10 cellular contexts compared by ENCODE assay signal in the genomic region with DNA sequence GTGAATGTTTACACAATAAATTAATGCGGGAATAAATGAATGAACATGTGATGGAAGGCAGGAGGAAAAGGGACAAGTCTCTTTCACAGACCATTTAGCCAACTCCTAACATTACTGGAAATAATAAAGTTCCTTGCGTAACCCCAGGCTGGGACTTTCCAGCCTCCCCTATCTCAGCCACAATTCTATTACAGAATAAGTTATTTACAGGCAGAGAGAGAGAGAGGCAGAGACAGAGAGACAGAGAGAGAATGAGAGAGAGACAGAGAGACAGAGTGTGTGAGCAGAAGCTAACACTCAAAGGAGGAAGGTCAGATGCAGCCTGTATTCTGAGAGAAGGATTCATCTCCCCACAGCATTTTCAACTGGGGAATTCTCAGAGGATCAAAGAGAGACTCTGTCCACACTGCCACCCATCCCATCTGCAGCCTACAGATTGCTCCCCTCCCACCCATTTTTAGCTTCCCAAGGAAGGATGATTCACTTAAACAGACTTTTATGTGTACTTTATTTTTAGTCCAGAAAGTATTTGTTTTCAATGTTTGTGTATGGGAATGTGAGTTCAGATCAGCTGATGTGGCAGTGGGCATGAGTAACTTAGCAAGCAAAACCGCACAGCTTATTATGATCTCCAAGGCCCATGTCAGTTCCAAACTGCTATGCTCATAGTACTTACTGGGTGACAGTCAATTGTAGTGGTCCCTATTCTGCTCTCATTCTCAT.
DNase-seq lines count a peak whose midpoint lies in the region; ATAC-seq, FAIRE-seq and TF ChIP-seq lines count a peak whose summit lies in the region.
"Had no signal": no experiment of that assay in that cellular context is flagged by ENCODE, and none has a peak within 500 bp of the region (broad histone marks: within the 10 kb centered on the region; RNA-seq: fewer than 3 reads in every experiment).

No MANE protein-coding gene starts in this region.

- H3K9me3 ChIP-seq in BLaER1 treated with 17β-estradiol and CSF1 and Interleukin-3, amounts not matched to agents 10 nM and 100 nM (replicated peaks in 1 of 11) = peaks cover 0 to 15% (median 6%) of the 10 kb centered on the region in 11 experiments; a peak in 7 of 22 replicates
- no peaks in the 10 kb centered on the region for H3K9me3 ChIP-seq in parathyroid adenoma (ENCODE audit: control insufficient read depth, low read length)

- peaks cover 0 to 23% (median 6%) of the 10 kb centered on the region in 10 experiments; a peak in 14 of 20 replicates for H3K4me1 ChIP-seq in BLaER1 treated with 17β-estradiol and CSF1 and Interleukin-3, amounts not matched to agents 10 nM and 100 nM
- H3K4me1 ChIP-seq in parathyroid adenoma = peaks cover 6% of the 10 kb centered on the region

- H3K4me3 ChIP-seq in BLaER1 treated with 17β-estradiol and CSF1 and Interleukin-3, amounts not matched to agents 10 nM and 100 nM = no peak overlapping the region
- no peak overlapping the region for H3K4me3 ChIP-seq in parathyroid adenoma (ENCODE audit: low read depth, low read length)

- DNase-seq in RCC 7860 (ENCODE audit: low spot score) (peak; percentile 78), fibroblast of gingiva (ENCODE audit: low read depth) (peak; percentile 95), substantia nigra (lab: John Stamatoyannopoulos, UW) (no peak)
- no peak for DNase-seq in activated CD8-positive, alpha-beta memory T cell treated with anti-CD3 and anti-CD28 coated beads, Interleukin-2, amount 50 U/mL, for 48 hours
- DNase-seq: stimulated activated CD4-positive, alpha-beta T cell treated with anti-CD3 and anti-CD28 coated beads, Interleukin-4, amount 100 ng/mL, for 24 hours had no signal

- no peaks in the 10 kb centered on the region for H3K79me2 ChIP-seq in parathyroid adenoma

- no peak for TF ChIP-seq CTCF in parathyroid adenoma (IDR thresholded peaks at IDR 0.05)

- H4K20me1 ChIP-seq in BLaER1 treated with 17β-estradiol and CSF1 and Interleukin-3, amounts not matched to agents 10 nM and 100 nM = no peaks in the 10 kb centered on the region

- peak; percentile 81 for FAIRE-seq in RCC 7860 (lab: Jason Lieb, UNC)

- no peaks in the 10 kb centered on the region for H3K27me3 ChIP-seq in BLaER1 treated with 17β-estradiol and CSF1 and Interleukin-3, amounts not matched to agents 10 nM and 100 nM
- no peaks in the 10 kb centered on the region for H3K27me3 ChIP-seq in parathyroid adenoma (ENCODE audit: control insufficient read depth, insufficient read depth, low read length)

- H3K4me2 ChIP-seq in BLaER1 treated with 17β-estradiol and CSF1 and Interleukin-3, amounts not matched to agents 10 nM and 100 nM = peak overlapping the region in 6 of 11 experiments; percentile 8 to 53 (median 28); a peak in 9 of 22 replicates
- H3K4me2 ChIP-seq in parathyroid adenoma (ENCODE audit: low read length) = no peak overlapping the region

- no peak for ATAC-seq in GM21447 (IDR thresholded peaks at IDR 0.05; ENCODE audit: unreplicated experiment)
- no peak for ATAC-seq in GM21423 (IDR thresholded peaks at IDR 0.05; ENCODE audit: unreplicated experiment)
- ATAC-seq: activated naive CD4-positive, alpha-beta T cell treated with anti-CD3 and anti-CD28 coated beads, Interleukin-2, amount 50 U/mL, for 72 hours had no signal

- H3K27ac ChIP-seq in BLaER1 treated with 17β-estradiol and CSF1 and Interleukin-3, amounts not matched to agents 10 nM and 100 nM = no peak overlapping the region
- H3K27ac ChIP-seq in parathyroid adenoma (no peak overlapping the region), substantia nigra (ENCODE audit: low read depth, low read length, poor library complexity, severe bottlenecking) (no peak overlapping the region)

- H3K9ac ChIP-seq in BLaER1 treated with 17β-estradiol and CSF1 and Interleukin-3, amounts not matched to agents 10 nM and 100 nM = no peak overlapping the region
- H3K9ac ChIP-seq in parathyroid adenoma = no peak overlapping the region

- peak overlapping the region; percentile 8 for H2AFZ ChIP-seq in parathyroid adenoma

- no peaks in the 10 kb centered on the region for H3K36me3 ChIP-seq in BLaER1 treated with 17β-estradiol and CSF1 and Interleukin-3, amounts not matched to agents 10 nM and 100 nM
- no peaks in the 10 kb centered on the region for H3K36me3 ChIP-seq in parathyroid adenoma (ENCODE audit: control insufficient read depth, insufficient read depth, low read length)

Comparison
In these comparisons a context has a peak if more than half of its experiments do, and no peak if none do; other contexts are left out.
1. DNase-seq: peak in RCC 7860 (single experiment) and fibroblast of gingiva (single experiment); none in substantia nigra (0 of 49) and activated CD8-positive, alpha-beta memory T cell treated with anti-CD3 and anti-CD28 coated beads, Interleukin-2, amount 50 U/mL, for 48 hours (single experiment).